10 cellular contexts compared by ENCODE assay signal in the genomic region with DNA sequence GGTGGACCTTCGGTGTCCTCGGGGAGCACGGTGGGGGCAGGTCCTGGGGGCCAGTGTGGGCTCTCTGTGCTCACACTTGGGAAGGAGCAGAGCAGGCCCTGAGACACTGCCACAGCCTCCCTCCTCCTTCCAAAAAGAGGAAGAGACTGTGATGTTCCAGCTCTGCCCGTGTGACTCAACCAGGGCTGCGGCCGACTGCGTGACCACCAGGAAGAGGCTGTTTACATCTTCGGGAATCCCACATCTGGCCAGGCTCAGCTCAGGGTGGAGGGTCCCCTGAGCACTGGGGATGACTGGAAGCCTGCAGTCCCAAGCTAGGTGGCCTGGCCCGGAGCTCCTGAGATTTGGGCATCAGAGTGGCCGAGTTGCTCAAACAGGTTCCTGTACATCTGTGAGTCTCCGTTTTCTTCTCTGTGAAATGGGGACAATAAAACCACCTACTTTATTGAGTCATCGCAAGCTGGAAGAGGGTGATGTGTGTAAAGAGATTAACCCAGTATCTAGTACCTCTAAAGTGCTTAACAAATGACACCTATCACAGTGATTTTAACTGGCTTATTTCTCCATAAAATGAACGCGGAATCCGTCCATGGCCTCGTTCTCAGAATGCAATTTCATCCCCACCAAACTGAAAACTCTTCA.
DNase-seq lines count a peak whose midpoint lies in the region; ATAC-seq and TF ChIP-seq lines count a peak whose summit lies in the region.
"Had no signal": no experiment of that assay in that cellular context is flagged by ENCODE, and none has a peak within 500 bp of the region (broad histone marks: within the 10 kb centered on the region; RNA-seq: fewer than 3 reads in every experiment).

No MANE protein-coding gene starts in this region.

- no peak overlapping the region for H2BK15ac ChIP-seq in neuronal stem cell (ENCODE audit: low read length)

- H3K9ac ChIP-seq in neuronal stem cell (ENCODE audit: low read depth, low read length, poor library complexity): no peak overlapping the region

- peaks cover 4% of the 10 kb centered on the region for H3K9me3 Mint-ChIP-seq in activated CD4-positive, alpha-beta T cell treated with anti-CD3 and anti-CD28 coated beads, Interleukin-2, amount 10 ng/mL, durations not matched to agents 7 days and 5 days

- H3K4me1 ChIP-seq in neuronal stem cell (ENCODE audit: control insufficient read depth in 2 of 2, insufficient read depth in 1 of 2, low read depth in 1 of 2, low read length in 2 of 2): peaks cover 0 to 1% of the 10 kb centered on the region in 2 donors

- H2BK12ac ChIP-seq in neuronal stem cell (ENCODE audit: low read length): no peak overlapping the region

- no peak overlapping the region for H3K4me2 ChIP-seq in neuronal stem cell (ENCODE audit: insufficient read depth, low read length, poor library complexity, severe bottlenecking)

- H3K23ac ChIP-seq in neuronal stem cell (ENCODE audit: low read depth, low read length, poor library complexity): no peak overlapping the region

- TF ChIP-seq CTCF in foreskin fibroblast (IDR thresholded peaks at IDR 0.05; ENCODE audit: low read depth, low read length): no peak

- H3K18ac ChIP-seq in neuronal stem cell (ENCODE audit: low read length): no peak overlapping the region

- H3K27ac Mint-ChIP-seq in activated CD4-positive, alpha-beta T cell treated with anti-CD3 and anti-CD28 coated beads, Interleukin-2, amount 10 ng/mL, durations not matched to agents 7 days and 5 days: no peak overlapping the region
- H3K27ac Mint-ChIP-seq: activated T-helper 1 cell treated with anti-CD3 and anti-CD28 coated beads, Interleukin-12 subunit alpha, Interleukin-12 subunit beta, Interleukin-2, Interleukin-4 antibody, amounts not matched to agents 30 ng/mL and 10 ng/mL and 1 ng/mL, durations not matched to agents 14 hours and 24 hours and 36 hours had no signal

- no peak overlapping the region for H2AFZ ChIP-seq in neuronal stem cell (ENCODE audit: low read length)

- no peaks in the 10 kb centered on the region for H3K27me3 Mint-ChIP-seq in activated CD4-positive, alpha-beta T cell treated with anti-CD3 and anti-CD28 coated beads, Interleukin-2, amount 10 ng/mL, durations not matched to agents 7 days and 5 days

- no peak overlapping the region for H3K27ac ChIP-seq in neuronal stem cell (replicated peaks; ENCODE audit: low read length)

- CTCF ChIA-PET in activated CD4-positive, alpha-beta T cell treated with anti-CD3 and anti-CD28 coated beads, Interleukin-2, amount 10 ng/mL, durations not matched to agents 7 days and 5 days (lab: Charles Lee): no interaction called here

- no peak for ATAC-seq in GM21737 (IDR thresholded peaks at IDR 0.05; ENCODE audit: unreplicated experiment)

- peak; percentile 52 for DNase-seq in AG20443 (ENCODE audit: low spot score)
- peak; percentile 41 for DNase-seq in OCI-M1 (lab: John Stamatoyannopoulos, UW)
- DNase-seq in foreskin fibroblast: peak; percentile 34 to 52
- DNase-seq in neuronal stem cell (ENCODE audit: low spot score): no peak
- no peak for DNase-seq in activated CD4-positive, alpha-beta T cell treated with anti-CD3 and anti-CD28 coated beads, Interleukin-2, amount 10 ng/mL, durations not matched to agents 7 days and 5 days
- DNase-seq in NCI-H1436 treated with DMSO at 0.1 percent for 48 hours (lab: John Stamatoyannopoulos, UW): no peak
- no peak for DNase-seq in DMS153 treated with DMSO at 0.1 percent for 48 hours (lab: John Stamatoyannopoulos, UW; ENCODE audit: unreplicated experiment)
- DNase-seq: NCI-H1105 had no signal

- H3K36me3 Mint-ChIP-seq in activated CD4-positive, alpha-beta T cell treated with anti-CD3 and anti-CD28 coated beads, Interleukin-2, amount 10 ng/mL, durations not matched to agents 7 days and 5 days (ENCODE audit: low read depth): no peaks in the 10 kb centered on the region

- POLR2A ChIA-PET in activated CD4-positive, alpha-beta T cell treated with anti-CD3 and anti-CD28 coated beads, Interleukin-2, amount 10 ng/mL, durations not matched to agents 7 days and 5 days (lab: Charles Lee): no interaction called here

- no peak overlapping the region for H2BK5ac ChIP-seq in neuronal stem cell (ENCODE audit: low read length)

- no CpG with 5 or more reads among the region's 16 CpGs for WGBS in neuronal stem cell (ENCODE audit: extremely low coverage in 2 of 2, insufficient read length in 2 of 2, insufficient replicate concordance in 1 of 2), 2 donors

- no peaks in the 10 kb centered on the region for H3K36me3 ChIP-seq in neuronal stem cell (replicated peaks in 1 of 2; ENCODE audit: control insufficient read depth in 2 of 2, insufficient read depth in 2 of 2, low read length in 2 of 2)

- no peak overlapping the region for H4K91ac ChIP-seq in neuronal stem cell (ENCODE audit: low read depth, low read length, poor library complexity)

- H3K79me1 ChIP-seq in neuronal stem cell (ENCODE audit: low read depth, low read length): no peaks in the 10 kb centered on the region

- H3K4me1 Mint-ChIP-seq in activated CD4-positive, alpha-beta T cell treated with anti-CD3 and anti-CD28 coated beads, Interleukin-2, amount 10 ng/mL, durations not matched to agents 7 days and 5 days: no peaks in the 10 kb centered on the region

- H3K4ac ChIP-seq in neuronal stem cell (ENCODE audit: low read length): no peak overlapping the region

- H4K8ac ChIP-seq in neuronal stem cell (ENCODE audit: low read depth, low read length): no peak overlapping the region

- H3K4me3 ChIP-seq in foreskin fibroblast (ENCODE audit: low read depth in 1 of 2, low read length in 2 of 2): no peak overlapping the region
- H3K4me3 ChIP-seq in neuronal stem cell (ENCODE audit: low read length in 2 of 2): no peak overlapping the region

- no peaks in the 10 kb centered on the region for H3K27me3 ChIP-seq in neuronal stem cell (ENCODE audit: control insufficient read depth in 3 of 3, insufficient read depth in 3 of 3, low read depth in 1 of 3, low read length in 3 of 3)

- H3K4me3 Mint-ChIP-seq in activated CD4-positive, alpha-beta T cell treated with anti-CD3 and anti-CD28 coated beads, Interleukin-2, amount 10 ng/mL, durations not matched to agents 7 days and 5 days: no peak overlapping the region
- H3K4me3 Mint-ChIP-seq: activated T-helper 1 cell treated with anti-CD3 and anti-CD28 coated beads, Interleukin-12 subunit alpha, Interleukin-12 subunit beta, Interleukin-2, Interleukin-4 antibody, amounts not matched to agents 30 ng/mL and 10 ng/mL and 1 ng/mL, durations not matched to agents 14 hours and 24 hours and 36 hours had no signal

- H2BK120ac ChIP-seq in neuronal stem cell (ENCODE audit: low read depth, low read length): no peak overlapping the region

- peaks cover 0 to 2% of the 10 kb centered on the region in 2 donors for H3K9me3 ChIP-seq in neuronal stem cell (replicated peaks in 1 of 2; ENCODE audit: control insufficient read depth in 2 of 2, insufficient read depth in 1 of 2, low read depth in 1 of 2, low read length in 2 of 2)

- H2AK5ac ChIP-seq in neuronal stem cell (ENCODE audit: low read depth, low read length): peak overlapping the region; percentile 73

- no peak overlapping the region for H3K14ac ChIP-seq in neuronal stem cell (ENCODE audit: low read length)

Comparison
In these comparisons a context has a peak if more than half of its experiments do, and no peak if none do; other contexts are left out.
1. DNase-seq: peak in AG20443 (single experiment), OCI-M1 (single experiment) and foreskin fibroblast (2 of 2); none in neuronal stem cell (single experiment), activated CD4-positive, alpha-beta T cell treated with anti-CD3 and anti-CD28 coated beads, Interleukin-2, amount 10 ng/mL, durations not matched to agents 7 days and 5 days (single experiment), NCI-H1436 treated with DMSO at 0.1 percent for 48 hours (single experiment) and DMS153 treated with DMSO at 0.1 percent for 48 hours (single experiment).